In genomic region chr12:57428965-57429364, GRCh38 we compare ENCODE assay signal across 12 cellular contexts. TPM values are rescaled to one million over a fixed set of nuclear protein-coding genes. Genes with fewer than 3 reads are reported as not detected.
DNase-seq lines count a peak whose midpoint lies in the region; ATAC-seq, FAIRE-seq and TF ChIP-seq lines count a peak whose summit lies in the region.
"Had no signal": no experiment of that assay in that cellular context is flagged by ENCODE, and none has a peak within 500 bp of the region (broad histone marks: within the 10 kb centered on the region; RNA-seq: fewer than 3 reads in every experiment).

No MANE protein-coding gene starts in this region.

- no peak for DNase-seq in CD8-positive, alpha-beta memory T cell
- DNase-seq in GM12878 (ENCODE audit: low read depth, low spot score) (no peak), sciatic nerve (ENCODE audit: low spot score) (no peak), A172 (ENCODE audit: low spot score) (no peak)
- DNase-seq in stimulated activated naive CD4-positive, alpha-beta T cell treated with Interleukin-2 at 50 U/mL for 16 hours (lab: John Stamatoyannopoulos, UW), result no peak
- DNase-seq: MV-4-11 had no signal

- no peaks in the 10 kb centered on the region for H3K27me3 Mint-ChIP-seq in CD8-positive, alpha-beta memory T cell

- H2AFZ ChIP-seq in GM12878 (ENCODE audit: control insufficient read depth, low read depth, low read length), result no peak overlapping the region

- peak overlapping the region; percentile 81 for H3K4me2 ChIP-seq in GM12878 (ENCODE audit: control insufficient read depth, insufficient read depth)

- H4K20me1 ChIP-seq in GM12878 (ENCODE audit: control insufficient read depth, insufficient read depth), result no peaks in the 10 kb centered on the region

- RAD21 ChIA-PET in GM12878 (lab: Charles Lee; ENCODE audit: unreplicated experiment), result interaction anchor here (1.5 to 2.2 kb wide), 4 partner anchors 8 to 30 kb away, joined by 3 to 55 read pairs (median 8); partner anchors contain the start of genes GLI1 and INHBE

- SMC1A ChIA-PET in GM12878 (lab: Charles Lee; ENCODE audit: uncharacterized antibody, unreplicated experiment), result interaction anchor here (0.6 to 2.1 kb wide), 4 partner anchors 25 to 164 kb away, joined by 3 to 30 read pairs (median 4); partner anchors contain the start of gene INHBE

- peak overlapping the region; percentile 72 to 100 (median 100) for H3K27ac Mint-ChIP-seq in CD8-positive, alpha-beta memory T cell

- H3K9me3 ChIP-seq in CD8-positive, alpha-beta memory T cell (ENCODE audit: low read length), result no peaks in the 10 kb centered on the region
- H3K9me3 ChIP-seq in HUES48 (ENCODE audit: control insufficient read depth, insufficient read depth, low read length), result no peaks in the 10 kb centered on the region
- H3K9me3 ChIP-seq in GM12878 (replicated peaks; ENCODE audit: control insufficient read depth, insufficient read depth, low read length), result no peaks in the 10 kb centered on the region
- no peaks in the 10 kb centered on the region for H3K9me3 ChIP-seq in neutrophil

- H3K9me3 Mint-ChIP-seq in CD8-positive, alpha-beta memory T cell, result no peaks in the 10 kb centered on the region

- no peak overlapping the region for H3K27ac ChIP-seq in CD8-positive, alpha-beta memory T cell (ENCODE audit: low read depth, low read length)
- no peak overlapping the region for H3K27ac ChIP-seq in HUES48 (ENCODE audit: low read depth, low read length)
- H3K27ac ChIP-seq in GM12878 (ENCODE audit: control insufficient read depth, insufficient read depth), result peak overlapping the region; percentile 90
- H3K27ac ChIP-seq in neutrophil, result peak overlapping the region; percentile 97

- TF ChIP-seq EP300 in GM12878 (IDR thresholded peaks at IDR 0.05; ENCODE audit: borderline replicate concordance in 1 of 2, control insufficient read depth in 1 of 2, low read depth in 2 of 2, low read length in 2 of 2), result no peak

- H3K36me3 ChIP-seq in CD8-positive, alpha-beta memory T cell (ENCODE audit: insufficient read depth, low read length), result no peaks in the 10 kb centered on the region
- H3K36me3 ChIP-seq in HUES48 (ENCODE audit: control insufficient read depth, insufficient read depth, low read length) (no peaks in the 10 kb centered on the region), GM12878 (ENCODE audit: control insufficient read depth in 2 of 2, insufficient read depth in 2 of 2, low read length in 1 of 2) (no peaks in the 10 kb centered on the region; a peak in 1 of 4 replicates), neutrophil (peaks cover 8% of the 10 kb centered on the region)

- H3K4me1 ChIP-seq in CD8-positive, alpha-beta memory T cell (ENCODE audit: insufficient read depth, low read length), result peaks cover 24% of the 10 kb centered on the region
- H3K4me1 ChIP-seq in HUES48 (ENCODE audit: control insufficient read depth, insufficient read depth, low read length) (peaks cover 14% of the 10 kb centered on the region), GM12878 (ENCODE audit: control insufficient read depth, insufficient read depth, low read length) (peaks cover 5% of the 10 kb centered on the region; the same call in 1 of the 2 replicates), neutrophil (ENCODE audit: control insufficient read depth in 1 of 2, insufficient read depth in 1 of 2, low read depth in 1 of 2, low read length in 1 of 2) (peaks cover 18 to 19% of the 10 kb centered on the region in 2 experiments)

- no TSS peak for BruUV-seq in GM12878 (replicated peaks; lab: Mats Ljungman, UMichigan)

- FAIRE-seq in GM12878 (lab: Jason Lieb, UNC), result no peak
- FAIRE-seq: islet of Langerhans, small intestine had no signal

- intact Hi-C loops in GM12878 (cut with micrococcal nuclease; ENCODE audit: unreplicated experiment) (no loop called here), sciatic nerve (cut with DNase I) (no loop called here)

- H3K9ac ChIP-seq in HUES48 (ENCODE audit: low read depth, low read length) (no peak overlapping the region), GM12878 (ENCODE audit: control insufficient read depth, insufficient read depth, low read length) (peak overlapping the region; percentile 90)

- POLR2A ChIA-PET in CD8-positive, alpha-beta memory T cell (lab: Charles Lee), result no interaction called here
- POLR2A ChIA-PET in GM12878 (lab: Charles Lee), result interaction anchor here (0.5 to 2.3 kb wide), 5 partner anchors 10 to 121 kb away, joined by 3 to 29 read pairs (median 4); partner anchors contain the start of genes GLI1 and INHBE

- peaks cover 0 to 33% (median 2%) of the 10 kb centered on the region in 3 donors for H3K36me3 Mint-ChIP-seq in CD8-positive, alpha-beta memory T cell

- 80% methylated on average over 6 of the region's 6 CpGs for WGBS in GM12878 (ENCODE audit: insufficient coverage, insufficient replicate concordance, low lambda C conversion rate, missing lambda C conversion rate)

- H3K27me3 ChIP-seq in CD8-positive, alpha-beta memory T cell (ENCODE audit: insufficient read depth, low read length, poor library complexity, severe bottlenecking), result no peaks in the 10 kb centered on the region
- H3K27me3 ChIP-seq in HUES48 (ENCODE audit: control insufficient read depth, insufficient read depth, low read length) (no peaks in the 10 kb centered on the region), GM12878 (replicated peaks in 1 of 2; ENCODE audit: control insufficient read depth in 2 of 2, insufficient read depth in 2 of 2, low read length in 1 of 2) (no peaks in the 10 kb centered on the region), neutrophil (no peaks in the 10 kb centered on the region)

- H3K4me3 ChIP-seq in CD8-positive, alpha-beta memory T cell (ENCODE audit: low read length), result no peak overlapping the region
- H3K4me3 ChIP-seq in HUES48 (ENCODE audit: low read depth, low read length) (peak overlapping the region; percentile 66), GM12878 (peak overlapping the region; percentile 88), neutrophil (ENCODE audit: low read depth in 1 of 2, low read length in 1 of 2) (peak overlapping the region in 1 of 2 experiments; percentile 85)

- TF ChIP-seq CTCF in GM12878 (IDR thresholded peaks at IDR 0.05 in 2 of 3, conservative IDR thresholded peaks at IDR 0.05 in 1 of 3; ENCODE audit: control insufficient read depth in 2 of 3, extremely low read depth in 1 of 3, insufficient read depth in 1 of 3, low read depth in 3 of 3, low read length in 3 of 3) (no peak), neutrophil (IDR thresholded peaks at IDR 0.05) (no peak)

- peaks cover 20% of the 10 kb centered on the region for H3K79me2 ChIP-seq in GM12878 (ENCODE audit: control insufficient read depth, insufficient read depth, low read length)

- H3K4me3 Mint-ChIP-seq in CD8-positive, alpha-beta memory T cell, result peak overlapping the region; percentile 71 to 100 (median 98)

- in situ Hi-C loops in GM12878 (cut with MboI), result no loop called here

- ATAC-seq in GM12878 (no peak), sciatic nerve (no peak), HG02588 (IDR thresholded peaks at IDR 0.05; ENCODE audit: unreplicated experiment) (no peak)

- CTCF ChIA-PET in CD8-positive, alpha-beta memory T cell (lab: Charles Lee), result interaction anchor here (1.1 to 1.5 kb wide), 4 partner anchors 10 to 29 kb away, joined by 3 to 6 read pairs (median 4); partner anchors contain the start of gene GLI1
- CTCF ChIA-PET in GM12878 (lab: Yijun Ruan, JAX), result interaction anchor here (2.0 to 5.7 kb wide), 3 partner anchors 19 to 30 kb away, joined by 6 to 82 read pairs (median 22); partner anchors contain the start of gene INHBE

- peaks cover 44 to 61% (median 51%) of the 10 kb centered on the region in 3 donors for H3K4me1 Mint-ChIP-seq in CD8-positive, alpha-beta memory T cell

- no peak for TF ChIP-seq POLR2A in GM12878 (IDR thresholded peaks at IDR 0.05; ENCODE audit: low read depth, low read length)

- no peak for TF ChIP-seq RAD21 in GM12878 (IDR thresholded peaks at IDR 0.05; ENCODE audit: insufficient read depth, low read depth, low read length)

RNA-seq across cellular contexts. Expression of gene R3HDM2, which starts 1.9 kb away (rescaled TPM):
- 10 to 100 TPM; 28.2 to 36.8 TPM for total RNA-seq in CD8-positive, alpha-beta memory T cell
- 15.1 TPM for polyA plus RNA-seq in CD8-positive, alpha-beta memory T cell
- 40.4 and 55.4 TPM in 2 replicates for total RNA-seq in GM12878 (2013; cell fraction: nucleolus; rRNA removed)
- total RNA-seq in GM12878 (2014; rRNA removed), result 11.7 TPM in 2 replicates
- 10.8 and 12.0 TPM in 2 replicates for total RNA-seq in GM12878 (2014; rRNA removed; fragmentation: Illumina TruSeq; extraction: Trizol)
- total RNA-seq in GM12878 (2021), result 24.9 and 26.1 TPM in 2 replicates
- 12.4 TPM for polyA plus RNA-seq in GM12878 (2011; ENCODE audit: low read depth)
- polyA plus RNA-seq in GM12878 (2011; rRNA removed), result 12.4 and 13.9 TPM in 2 replicates
- 11.7 and 12.3 TPM in 2 replicates for polyA plus RNA-seq in GM12878 (2011; cell fraction: cytosol; rRNA removed)
- 40.0 and 41.3 TPM in 2 replicates for polyA plus RNA-seq in GM12878 (2011; cell fraction: nucleus; rRNA removed)
- 17.9 and 18.6 TPM in 2 replicates for polyA plus RNA-seq in GM12878 (2012)
- 17.2 and 23.0 TPM in 2 replicates for polyA plus RNA-seq in GM12878 (2014; fragmentation: Illumina TruSeq; extraction: Trizol)
- polyA plus RNA-seq in GM12878 (2014; fragmentation: Nextera tagmentation; extraction: Ambion mirVana), result 1 to 10 TPM; 4.6 to 6.2 TPM
- 13.9 and 15.3 TPM in 2 replicates for polyA plus RNA-seq in GM12878 (2014; rRNA removed)
- 1 to 10 TPM; 7.8 to 8.9 TPM for polyA plus RNA-seq in GM12878 (2016; fragmentation: Nextera tagmentation; extraction: Ambion mirVana)
- polyA minus RNA-seq in GM12878 (2011; rRNA and poly(A)+ RNA removed), result 10.0 and 12.7 TPM in 2 replicates
- polyA minus RNA-seq in GM12878 (2011; cell fraction: cytosol; rRNA and poly(A)+ RNA removed), result 3.9 and 7.0 TPM in 2 replicates
- 9.7 and 17.4 TPM in 2 replicates for polyA minus RNA-seq in GM12878 (2011; cell fraction: nucleus; rRNA and poly(A)+ RNA removed)
- total RNA-seq in sciatic nerve, result 89.6 TPM
- total RNA-seq in A172 (2014; rRNA removed; shearing (Covaris generic)), result 9.4 and 16.3 TPM in 2 replicates

RNA-seq across cellular contexts. Expression of gene INHBC, which starts 5.6 kb away (rescaled TPM):
- total RNA-seq in CD8-positive, alpha-beta memory T cell, result under 1 TPM; 0.11 TPM
- not detected for polyA plus RNA-seq in CD8-positive, alpha-beta memory T cell
- total RNA-seq in GM12878 (2013; cell fraction: nucleolus; rRNA removed), result 0.39 TPM in 1 of 2 replicates, not detected in the other
- total RNA-seq in GM12878 (2014; rRNA removed) (not detected in 2 replicates), GM12878 (2014; rRNA removed; fragmentation: Illumina TruSeq; extraction: Trizol) (not detected in 2 replicates), GM12878 (2021) (0.13 and 0.16 TPM in 2 replicates), sciatic nerve (not detected)
- polyA plus RNA-seq in GM12878 (2011; ENCODE audit: low read depth), result 0.12 TPM
- polyA plus RNA-seq in GM12878 (2011; rRNA removed) (0.10 TPM in 2 replicates), GM12878 (2014; fragmentation: Illumina TruSeq; extraction: Trizol) (0.14 and 0.22 TPM in 2 replicates), GM12878 (2014; fragmentation: Nextera tagmentation; extraction: Ambion mirVana) (under 1 TPM in 1 of 2 experiments, not detected in 1; 0.04 TPM), GM12878 (2014; rRNA removed) (0.14 and 0.22 TPM in 2 replicates), GM12878 (2016; fragmentation: Nextera tagmentation; extraction: Ambion mirVana) (not detected)
- polyA plus RNA-seq in GM12878 (2011; cell fraction: cytosol; rRNA removed), result 0.13 and 0.24 TPM in 2 replicates
- 0.16 TPM in 2 replicates for polyA plus RNA-seq in GM12878 (2011; cell fraction: nucleus; rRNA removed)
- 0.12 and 0.17 TPM in 2 replicates for polyA plus RNA-seq in GM12878 (2012)
- polyA minus RNA-seq in GM12878 (2011; rRNA and poly(A)+ RNA removed), result 0.22 TPM in 1 of 2 replicates, not detected in the other
- polyA minus RNA-seq in GM12878 (2011; cell fraction: cytosol; rRNA and poly(A)+ RNA removed), result not detected in 2 replicates
- 0.24 and 0.57 TPM in 2 replicates for polyA minus RNA-seq in GM12878 (2011; cell fraction: nucleus; rRNA and poly(A)+ RNA removed)
- total RNA-seq in A172 (2014; rRNA removed; shearing (Covaris generic)), result not detected in 2 replicates
- total RNA-seq: activated CD8-positive, alpha-beta memory T cell treated with anti-CD3 and anti-CD28 coated beads for 36 hours had no signal

RNA-seq across cellular contexts. Expression of gene INHBE, which starts 26.1 kb away (rescaled TPM):
- total RNA-seq in CD8-positive, alpha-beta memory T cell, result under 1 TPM; 0.38 to 0.61 TPM
- polyA plus RNA-seq in CD8-positive, alpha-beta memory T cell, result not detected
- total RNA-seq in GM12878 (2013; cell fraction: nucleolus; rRNA removed), result 0.79 and 1.3 TPM in 2 replicates
- 0.51 and 1.5 TPM in 2 replicates for total RNA-seq in GM12878 (2014; rRNA removed)
- 0.36 and 0.78 TPM in 2 replicates for total RNA-seq in GM12878 (2014; rRNA removed; fragmentation: Illumina TruSeq; extraction: Trizol)
- total RNA-seq in GM12878 (2021), result 0.64 and 0.77 TPM in 2 replicates
- polyA plus RNA-seq in GM12878 (2011; ENCODE audit: low read depth), result 0.16 TPM
- 2.2 and 2.5 TPM in 2 replicates for polyA plus RNA-seq in GM12878 (2011; rRNA removed)
- polyA plus RNA-seq in GM12878 (2011; cell fraction: cytosol; rRNA removed), result 3.1 and 4.4 TPM in 2 replicates
- 1.3 and 1.9 TPM in 2 replicates for polyA plus RNA-seq in GM12878 (2011; cell fraction: nucleus; rRNA removed)
- polyA plus RNA-seq in GM12878 (2012), result 0.12 and 0.73 TPM in 2 replicates
- polyA plus RNA-seq in GM12878 (2014; fragmentation: Illumina TruSeq; extraction: Trizol), result 0.38 and 0.70 TPM in 2 replicates
- polyA plus RNA-seq in GM12878 (2014; fragmentation: Nextera tagmentation; extraction: Ambion mirVana), result under 1 TPM; 0.13 to 0.18 TPM
- 0.58 and 1.9 TPM in 2 replicates for polyA plus RNA-seq in GM12878 (2014; rRNA removed)
- polyA plus RNA-seq in GM12878 (2016; fragmentation: Nextera tagmentation; extraction: Ambion mirVana), result under 1 TPM; 0.09 to 0.14 TPM
- 2.8 and 6.2 TPM in 2 replicates for polyA minus RNA-seq in GM12878 (2011; rRNA and poly(A)+ RNA removed)
- polyA minus RNA-seq in GM12878 (2011; cell fraction: cytosol; rRNA and poly(A)+ RNA removed), result 1.6 and 2.0 TPM in 2 replicates
- 3.5 and 6.3 TPM in 2 replicates for polyA minus RNA-seq in GM12878 (2011; cell fraction: nucleus; rRNA and poly(A)+ RNA removed)
- not detected for total RNA-seq in sciatic nerve
- total RNA-seq in A172 (2014; rRNA removed; shearing (Covaris generic)), result 0.14 and 0.17 TPM in 2 replicates

RNA-seq across cellular contexts. Expression of gene GLI1, which starts 30.6 kb away (rescaled TPM):
- under 1 TPM; 0.55 to 0.75 TPM for total RNA-seq in CD8-positive, alpha-beta memory T cell
- polyA plus RNA-seq in CD8-positive, alpha-beta memory T cell, result 0.32 TPM
- 0.51 and 0.69 TPM in 2 replicates for total RNA-seq in GM12878 (2013; cell fraction: nucleolus; rRNA removed)
- 0.71 and 1.0 TPM in 2 replicates for total RNA-seq in GM12878 (2014; rRNA removed)
- total RNA-seq in GM12878 (2014; rRNA removed; fragmentation: Illumina TruSeq; extraction: Trizol), result 0.31 and 0.32 TPM in 2 replicates
- 1.1 and 1.2 TPM in 2 replicates for total RNA-seq in GM12878 (2021)
- polyA plus RNA-seq in GM12878 (2011; ENCODE audit: low read depth), result 0.33 TPM
- polyA plus RNA-seq in GM12878 (2011; rRNA removed), result 0.97 and 1.2 TPM in 2 replicates
- 0.96 and 1.5 TPM in 2 replicates for polyA plus RNA-seq in GM12878 (2011; cell fraction: cytosol; rRNA removed)
- polyA plus RNA-seq in GM12878 (2011; cell fraction: nucleus; rRNA removed), result 4.4 and 6.4 TPM in 2 replicates
- 0.19 and 0.28 TPM in 2 replicates for polyA plus RNA-seq in GM12878 (2012)
- 0.32 and 0.79 TPM in 2 replicates for polyA plus RNA-seq in GM12878 (2014; fragmentation: Illumina TruSeq; extraction: Trizol)
- polyA plus RNA-seq in GM12878 (2014; fragmentation: Nextera tagmentation; extraction: Ambion mirVana), result under 1 TPM; 0.32 to 0.46 TPM
- 0.53 and 1.4 TPM in 2 replicates for polyA plus RNA-seq in GM12878 (2014; rRNA removed)
- polyA plus RNA-seq in GM12878 (2016; fragmentation: Nextera tagmentation; extraction: Ambion mirVana), result under 1 TPM; 0.27 to 0.82 TPM
- polyA minus RNA-seq in GM12878 (2011; rRNA and poly(A)+ RNA removed), result 0.98 and 1.5 TPM in 2 replicates
- 0.31 TPM in 1 of 2 replicates, not detected in the other for polyA minus RNA-seq in GM12878 (2011; cell fraction: cytosol; rRNA and poly(A)+ RNA removed)
- 0.38 and 0.97 TPM in 2 replicates for polyA minus RNA-seq in GM12878 (2011; cell fraction: nucleus; rRNA and poly(A)+ RNA removed)
- total RNA-seq in sciatic nerve, result 47.7 TPM
- total RNA-seq in A172 (2014; rRNA removed; shearing (Covaris generic)), result 0.19 and 4.1 TPM in 2 replicates

RNA-seq across cellular contexts. Expression of gene ARHGAP9, which starts 50.7 kb away (rescaled TPM):
- 100 to 1,000 TPM; 116 to 121 TPM for total RNA-seq in CD8-positive, alpha-beta memory T cell
- polyA plus RNA-seq in CD8-positive, alpha-beta memory T cell, result 181 TPM
- total RNA-seq in GM12878 (2013; cell fraction: nucleolus; rRNA removed), result 37.8 and 38.9 TPM in 2 replicates
- total RNA-seq in GM12878 (2014; rRNA removed), result 78.1 and 79.8 TPM in 2 replicates
- 47.3 and 51.7 TPM in 2 replicates for total RNA-seq in GM12878 (2014; rRNA removed; fragmentation: Illumina TruSeq; extraction: Trizol)
- total RNA-seq in GM12878 (2021), result 101 and 102 TPM in 2 replicates
- polyA plus RNA-seq in GM12878 (2011; ENCODE audit: low read depth), result 72.3 TPM
- polyA plus RNA-seq in GM12878 (2011; rRNA removed), result 42.5 and 68.9 TPM in 2 replicates
- polyA plus RNA-seq in GM12878 (2011; cell fraction: cytosol; rRNA removed), result 45.6 and 45.9 TPM in 2 replicates
- 245 and 345 TPM in 2 replicates for polyA plus RNA-seq in GM12878 (2011; cell fraction: nucleus; rRNA removed)
- polyA plus RNA-seq in GM12878 (2012), result 80.4 and 88.1 TPM in 2 replicates
- 63.7 and 89.0 TPM in 2 replicates for polyA plus RNA-seq in GM12878 (2014; fragmentation: Illumina TruSeq; extraction: Trizol)
- polyA plus RNA-seq in GM12878 (2014; fragmentation: Nextera tagmentation; extraction: Ambion mirVana), result 10 to 100 TPM; 19.5 to 75.6 TPM
- 98.7 and 106 TPM in 2 replicates for polyA plus RNA-seq in GM12878 (2014; rRNA removed)
- 10 to 100 TPM; 71.1 to 81.3 TPM for polyA plus RNA-seq in GM12878 (2016; fragmentation: Nextera tagmentation; extraction: Ambion mirVana)
- polyA minus RNA-seq in GM12878 (2011; rRNA and poly(A)+ RNA removed), result 24.9 and 34.8 TPM in 2 replicates
- polyA minus RNA-seq in GM12878 (2011; cell fraction: cytosol; rRNA and poly(A)+ RNA removed), result 20.1 and 23.3 TPM in 2 replicates
- 35.5 and 59.9 TPM in 2 replicates for polyA minus RNA-seq in GM12878 (2011; cell fraction: nucleus; rRNA and poly(A)+ RNA removed)
- total RNA-seq in sciatic nerve, result 30.8 TPM
- 0.43 and 0.79 TPM in 2 replicates for total RNA-seq in A172 (2014; rRNA removed; shearing (Covaris generic))

Comparison
In these comparisons a context has a peak if more than half of its experiments do, and no peak if none do; other contexts are left out.
1. H3K27ac ChIP-seq: peak in GM12878 (single experiment) and neutrophil (single experiment); none in CD8-positive, alpha-beta memory T cell (single experiment) and HUES48 (single experiment).